ENCODE assay signal across 8 cellular contexts in genomic region chr6:151392429-151392828, GRCh38. TPM values are rescaled to one million over a fixed set of nuclear protein-coding genes. Genes with fewer than 3 reads are reported as not detected.
A peak's percentile ranks its signal among the peaks of the same experiment; 100 is the strongest.
DNase-seq lines count a peak whose midpoint lies in the region; ATAC-seq lines count a peak whose summit lies in the region.

No MANE protein-coding gene starts in this region.

- peaks cover 18% of the 10 kb centered on the region; the same call in 1 of the 2 replicates for H3K4me1 ChIP-seq in iPS-20b (ENCODE audit: insufficient read depth, low read length)
- peaks cover 28% of the 10 kb centered on the region for H3K4me1 ChIP-seq in stomach smooth muscle (ENCODE audit: control insufficient read depth, insufficient read depth, low read length)

- peak overlapping the region; percentile 95 for H3K27ac Mint-ChIP-seq in activated CD4-positive, alpha-beta T cell treated with anti-CD3 and anti-CD28 coated beads, Interleukin-2, amount 10 ng/mL, durations not matched to agents 24 days and 14 days
- peak overlapping the region; percentile 95 for H3K27ac Mint-ChIP-seq in activated naive CD8-positive, alpha-beta T cell

- H3K4me1 Mint-ChIP-seq in activated CD4-positive, alpha-beta T cell treated with anti-CD3 and anti-CD28 coated beads, Interleukin-2, amount 10 ng/mL, durations not matched to agents 24 days and 14 days = peaks cover 50% of the 10 kb centered on the region
- peaks cover 65% of the 10 kb centered on the region for H3K4me1 Mint-ChIP-seq in activated naive CD8-positive, alpha-beta T cell (ENCODE audit: low read depth)

- peak overlapping the region; percentile 34 for H3K27ac ChIP-seq in iPS-20b (ENCODE audit: low read length)
- peak overlapping the region; percentile 33 for H3K27ac ChIP-seq in stomach smooth muscle (ENCODE audit: low read length)

- peak overlapping the region; percentile 92 for H3K4me3 Mint-ChIP-seq in activated CD4-positive, alpha-beta T cell treated with anti-CD3 and anti-CD28 coated beads, Interleukin-2, amount 10 ng/mL, durations not matched to agents 24 days and 14 days
- peak overlapping the region; percentile 93 for H3K4me3 Mint-ChIP-seq in activated naive CD8-positive, alpha-beta T cell

- no peaks in the 10 kb centered on the region for H3K27me3 ChIP-seq in iPS-20b (ENCODE audit: insufficient read depth, low read length)
- H3K27me3 ChIP-seq in stomach smooth muscle (ENCODE audit: control insufficient read depth in 1 of 2, insufficient read depth in 2 of 2, low read length in 2 of 2) = no peaks in the 10 kb centered on the region

- intact Hi-C loops in activated CD4-positive, alpha-beta T cell treated with anti-CD3 and anti-CD28 coated beads, Interleukin-2, amount 10 ng/mL, durations not matched to agents 24 days and 14 days (cut with micrococcal nuclease) = loop anchor here (5.0 to 10.0 kb wide), 3 partner anchors 780 to 1648 kb away; partner anchors contain the start of genes NUP43 and PCMT1

- H3K36me3 Mint-ChIP-seq in activated CD4-positive, alpha-beta T cell treated with anti-CD3 and anti-CD28 coated beads, Interleukin-2, amount 10 ng/mL, durations not matched to agents 24 days and 14 days (ENCODE audit: low read depth) = peaks cover 32% of the 10 kb centered on the region
- peaks cover 2% of the 10 kb centered on the region for H3K36me3 Mint-ChIP-seq in activated naive CD8-positive, alpha-beta T cell

- no peaks in the 10 kb centered on the region for H3K27me3 Mint-ChIP-seq in activated CD4-positive, alpha-beta T cell treated with anti-CD3 and anti-CD28 coated beads, Interleukin-2, amount 10 ng/mL, durations not matched to agents 24 days and 14 days
- no peaks in the 10 kb centered on the region for H3K27me3 Mint-ChIP-seq in activated naive CD8-positive, alpha-beta T cell

- H3K9me3 Mint-ChIP-seq in activated CD4-positive, alpha-beta T cell treated with anti-CD3 and anti-CD28 coated beads, Interleukin-2, amount 10 ng/mL, durations not matched to agents 24 days and 14 days = no peaks in the 10 kb centered on the region
- no peaks in the 10 kb centered on the region for H3K9me3 Mint-ChIP-seq in activated naive CD8-positive, alpha-beta T cell (ENCODE audit: low read depth)

- DNase-seq in activated CD4-positive, alpha-beta T cell treated with anti-CD3 and anti-CD28 coated beads, Interleukin-2, amount 10 ng/mL, durations not matched to agents 24 days and 14 days = no peak
- DNase-seq in activated CD4-positive, alpha-beta T cell treated with anti-CD3 and anti-CD28 coated beads for 48 hours = no peak
- DNase-seq in NCI-H2029 (lab: John Stamatoyannopoulos, UW) = no peak

- H3K9ac ChIP-seq in iPS-20b (ENCODE audit: low read depth, low read length) = peak overlapping the region; percentile 92
- H3K9ac ChIP-seq in stomach smooth muscle (ENCODE audit: low read length in 2 of 2) = peak overlapping the region; percentile 14 to 43

- ATAC-seq in GM18870 (IDR thresholded peaks at IDR 0.05; ENCODE audit: unreplicated experiment) (no peak), GM18498 (IDR thresholded peaks at IDR 0.05; ENCODE audit: unreplicated experiment) (no peak)

- H3K9me3 ChIP-seq in iPS-20b (ENCODE audit: insufficient read depth, low read depth, low read length) (no peaks in the 10 kb centered on the region), stomach smooth muscle (ENCODE audit: control insufficient read depth in 2 of 2, low read length in 2 of 2) (no peaks in the 10 kb centered on the region)

- H3K4me3 ChIP-seq in iPS-20b (ENCODE audit: low read length) (peak overlapping the region; percentile 95), stomach smooth muscle (ENCODE audit: low read length in 2 of 2) (peak overlapping the region; percentile 75 to 88)

- H3K36me3 ChIP-seq in iPS-20b (ENCODE audit: insufficient read depth, low read depth, low read length) (peaks cover 16% of the 10 kb centered on the region; the same call in 1 of the 2 replicates), stomach smooth muscle (ENCODE audit: control insufficient read depth in 2 of 2, insufficient read depth in 2 of 2, low read length in 2 of 2) (no peaks in the 10 kb centered on the region)

RNA-seq across cellular contexts. Expression of gene ZBTB2, which starts 1.1 kb away (rescaled TPM):
- total RNA-seq in activated CD4-positive, alpha-beta T cell treated with anti-CD3 and anti-CD28 coated beads, Interleukin-2, amount 10 ng/mL, durations not matched to agents 24 days and 14 days = 21.4 and 22.2 TPM in 2 replicates

RNA-seq across cellular contexts. Expression of gene RMND1, which starts 59.5 kb away (rescaled TPM):
- 22.2 and 22.9 TPM in 2 replicates for total RNA-seq in activated CD4-positive, alpha-beta T cell treated with anti-CD3 and anti-CD28 coated beads, Interleukin-2, amount 10 ng/mL, durations not matched to agents 24 days and 14 days
